Comparison of ENCODE assay signal across 9 cellular contexts in genomic region chr1:223720987-223721591, GRCh38. TPM values are rescaled to one million over a fixed set of nuclear protein-coding genes. Genes with fewer than 3 reads are reported as not detected.
DNase-seq lines count a peak whose midpoint lies in the region; ATAC-seq and TF ChIP-seq lines count a peak whose summit lies in the region.
"Had no signal": no experiment of that assay in that cellular context is flagged by ENCODE, and none has a peak within 500 bp of the region (broad histone marks: within the 10 kb centered on the region; RNA-seq: fewer than 3 reads in every experiment).

No MANE protein-coding gene starts in this region.

- TF ChIP-seq CTCF in MCF 10A (IDR thresholded peaks at IDR 0.05; ENCODE audit: unreplicated experiment) = no peak
- no peak for TF ChIP-seq CTCF in mammary epithelial cell (conservative IDR thresholded peaks at IDR 0.05 in 1 of 2, IDR thresholded peaks at IDR 0.05 in 1 of 2; ENCODE audit: extremely low read depth in 1 of 2, insufficient read depth in 1 of 2, low read depth in 1 of 2, low read length in 2 of 2)
- TF ChIP-seq CTCF in breast epithelium (IDR thresholded peaks at IDR 0.05) = no peak
- no peak for TF ChIP-seq CTCF in lung (IDR thresholded peaks at IDR 0.05; ENCODE audit: control extremely low read depth, extremely low read depth)
- no peak for TF ChIP-seq CTCF in upper lobe of right lung (IDR thresholded peaks at IDR 0.05)

- H3K36me3 Mint-ChIP-seq in MCF 10A (ENCODE audit: insufficient read depth, unreplicated experiment) = peaks cover 94% of the 10 kb centered on the region

- H4K20me1 ChIP-seq in mammary epithelial cell (ENCODE audit: insufficient read depth, low read length) = no peaks in the 10 kb centered on the region

- BruUV-seq in MCF 10A (replicated peaks; lab: Mats Ljungman, UMichigan) (no TSS peak), mammary epithelial cell (replicated peaks; lab: Mats Ljungman, UMichigan) (no TSS peak)

- peak overlapping the region; percentile 3 for H3K4me3 Mint-ChIP-seq in MCF 10A (ENCODE audit: unreplicated experiment)

- H3K4me2 ChIP-seq in mammary epithelial cell (ENCODE audit: insufficient read depth, low read depth, low read length) = no peak overlapping the region

- H3K4me1 ChIP-seq in mammary epithelial cell (ENCODE audit: insufficient read depth, low read length) = peaks cover 44% of the 10 kb centered on the region
- peaks cover 4 to 27% of the 10 kb centered on the region in 2 donors for H3K4me1 ChIP-seq in breast epithelium
- H3K4me1 ChIP-seq in lung (ENCODE audit: control insufficient read depth in 2 of 2, insufficient read depth in 2 of 2, low read length in 2 of 2) = peaks cover 9 to 22% of the 10 kb centered on the region in 2 donors
- H3K4me1 ChIP-seq in upper lobe of right lung = peaks cover 68% of the 10 kb centered on the region

- TF ChIP-seq POLR2A in breast epithelium (IDR thresholded peaks at IDR 0.05) = no peak

- WGBS in mammary epithelial cell (ENCODE audit: low coverage, missing lambda C conversion rate) = 51% methylated on average over 4 of the region's 4 CpGs
- 28 to 34% methylated on average over 4 of the region's 4 CpGs for WGBS in lung, 2 donors

- peaks cover 49% of the 10 kb centered on the region for H3K36me3 ChIP-seq in mammary epithelial cell (ENCODE audit: insufficient read depth, low read length)
- H3K36me3 ChIP-seq in breast epithelium = no peaks in the 10 kb centered on the region
- H3K36me3 ChIP-seq in lung (ENCODE audit: control insufficient read depth in 2 of 2, insufficient read depth in 2 of 2, low read length in 2 of 2) = peaks cover 13 to 31% of the 10 kb centered on the region in 2 donors
- peaks cover 64% of the 10 kb centered on the region for H3K36me3 ChIP-seq in upper lobe of right lung

- H3K79me2 ChIP-seq in mammary epithelial cell (ENCODE audit: insufficient read depth, low read length) = peaks cover 98% of the 10 kb centered on the region

- H3K9me3 Mint-ChIP-seq in MCF 10A (ENCODE audit: unreplicated experiment) = no peaks in the 10 kb centered on the region

- dilution Hi-C loops in mammary epithelial cell (cut with HindIII; ENCODE audit: low sequenced_read_pairs) = no loop called here

- in situ Hi-C loops in mammary epithelial cell (cut with MboI; ENCODE audit: low sequenced_read_pairs in 2 of 2) = no loop called here

- H3K27ac Mint-ChIP-seq in MCF 10A (ENCODE audit: low read depth, unreplicated experiment) = peak overlapping the region; percentile 82

- CTCF ChIA-PET in MCF 10A (lab: Yijun Ruan, JAX) = interaction anchor here (0.6 to 2.8 kb wide), 11 partner anchors 8 to 124 kb away, joined by 3 to 11 read pairs (median 4); partner anchors contain the start of genes CAPN2 and TP53BP2
- CTCF ChIA-PET in mammary epithelial cell (lab: Charles Lee; ENCODE audit: low non-redundant PET) = no interaction called here

- H3K4me3 ChIP-seq in mammary epithelial cell (replicated peaks in 1 of 3; ENCODE audit: insufficient read depth in 1 of 3, low read depth in 2 of 3, low read length in 3 of 3) = no peak overlapping the region
- H3K4me3 ChIP-seq in breast epithelium = no peak overlapping the region
- H3K4me3 ChIP-seq in lung = no peak overlapping the region
- no peak overlapping the region for H3K4me3 ChIP-seq in upper lobe of right lung

- H3K27me3 ChIP-seq in mammary epithelial cell (ENCODE audit: insufficient read depth, low read length) = no peaks in the 10 kb centered on the region
- no peaks in the 10 kb centered on the region for H3K27me3 ChIP-seq in breast epithelium
- no peaks in the 10 kb centered on the region for H3K27me3 ChIP-seq in lung (ENCODE audit: control insufficient read depth, insufficient read depth)
- no peaks in the 10 kb centered on the region for H3K27me3 ChIP-seq in upper lobe of right lung

- no peak overlapping the region for H3K27ac ChIP-seq in mammary epithelial cell (ENCODE audit: insufficient read depth, low read depth, low read length)
- peak overlapping the region; percentile 87 to 93 for H3K27ac ChIP-seq in breast epithelium
- H3K27ac ChIP-seq in lung (ENCODE audit: low read depth in 1 of 2, low read length in 1 of 2) = peak overlapping the region in 1 of 2 donors; percentile 93
- peak overlapping the region; percentile 86 for H3K27ac ChIP-seq in upper lobe of right lung

- POLR2A ChIA-PET in MCF 10A (lab: Yijun Ruan, JAX) = interaction anchor here (0.6 to 5.6 kb wide), 15 partner anchors 8 to 636 kb away, joined by 3 to 77 read pairs (median 4); partner anchors contain the start of genes CAPN2, NVL and TP53BP2

- intact Hi-C loops in MCF 10A (cut with micrococcal nuclease) = no loop called here
- intact Hi-C loops in mammary epithelial cell (cut with micrococcal nuclease) = no loop called here
- intact Hi-C loops in breast epithelium (cut with DNase I; ENCODE audit: low total_unique reads) = no loop called here
- intact Hi-C loops in upper lobe of right lung (cut with DNase I) = no loop called here

- no peak overlapping the region for H3K9ac ChIP-seq in mammary epithelial cell (ENCODE audit: insufficient read depth, low read length)

- peak; percentile 82 for ATAC-seq in lung (ENCODE audit: insufficient read depth, low FRiP score)
- ATAC-seq in upper lobe of right lung = peak; percentile 87
- ATAC-seq in stimulated activated naive CD8-positive, alpha-beta T cell treated with anti-CD3 and anti-CD28 coated beads, Interleukin-15, Interleukin-2, amounts not matched to agents 100 U/mL and 50 U/mL, for 24 hours = no peak
- ATAC-seq: SK-N-SH treated with all-trans-retinoic acid at 6 μM for 48 hours had no signal

- H3K27me3 Mint-ChIP-seq in MCF 10A (ENCODE audit: insufficient read depth, unreplicated experiment) = no peaks in the 10 kb centered on the region

- H3K4me1 Mint-ChIP-seq in MCF 10A (ENCODE audit: insufficient read depth, unreplicated experiment) = peaks cover 67% of the 10 kb centered on the region

- DNase-seq in MCF 10A (ENCODE audit: unreplicated experiment) (peak; percentile 97), mammary epithelial cell (no peak), breast epithelium (ENCODE audit: low spot score in 2 of 2) (peak in 1 of 2 donors; percentile 70), lung (ENCODE audit: low spot score) (peak; percentile 72), upper lobe of right lung (no peak), activated gamma-delta T cell treated with Interleukin-2 at 50 U/mL for 16 hours (no peak)
- no peak for DNase-seq in stimulated activated CD4-positive, alpha-beta T cell treated with anti-CD3 and anti-CD28 coated beads, Interleukin-1b, Interleukin-23, amount 100 ng/mL, for 48 hours
- DNase-seq in stimulated activated naive CD8-positive, alpha-beta T cell treated with anti-CD3 and anti-CD28 coated beads, Interleukin-15, Interleukin-2, amounts not matched to agents 100 U/mL and 50 U/mL, for 24 hours = no peak

- no peak overlapping the region for H2AFZ ChIP-seq in mammary epithelial cell (ENCODE audit: low read depth, low read length)

- H3K9me3 ChIP-seq in mammary epithelial cell (replicated peaks; ENCODE audit: insufficient read depth, low read length) (no peaks in the 10 kb centered on the region), breast epithelium (no peaks in the 10 kb centered on the region), lung (ENCODE audit: control insufficient read depth in 2 of 2, insufficient read depth in 1 of 2, low read length in 1 of 2) (no peaks in the 10 kb centered on the region), upper lobe of right lung (no peaks in the 10 kb centered on the region)

RNA-seq across cellular contexts. Expression of gene CAPN2, which starts 8.8 kb away (rescaled TPM):
- total RNA-seq in MCF 10A (2022) = 513 and 622 TPM in 2 replicates
- 100 to 1,000 TPM; 270 to 454 TPM for total RNA-seq in mammary epithelial cell
- polyA plus RNA-seq in mammary epithelial cell = 234 TPM
- 517 TPM for polyA minus RNA-seq in mammary epithelial cell
- 100 to 1,000 TPM; 162 to 192 (median 164) TPM for total RNA-seq in breast epithelium
- total RNA-seq in lung = 100 to 1,000 TPM; 169 to 353 TPM
- polyA plus RNA-seq in lung = 100 to 1,000 TPM; 144 to 168 TPM
- 306 TPM for total RNA-seq in upper lobe of right lung

RNA-seq across cellular contexts. Expression of gene CAPN8, which starts 55.6 kb away (rescaled TPM):
- 1.0 and 5.7 TPM in 2 replicates for total RNA-seq in MCF 10A (2022)
- total RNA-seq in mammary epithelial cell = 1 to 10 TPM; 5.2 to 9.5 TPM
- 4.5 TPM for polyA plus RNA-seq in mammary epithelial cell
- polyA minus RNA-seq in mammary epithelial cell = 0.78 TPM
- total RNA-seq in breast epithelium = 10 to 100 TPM in 2 of 3 donors, under 1 TPM in 1; 0.32 to 83.9 (median 41.3) TPM
- total RNA-seq in lung = 100 to 1,000 TPM in 1 of 2 donors, 10 to 100 TPM in 1; 48.5 to 123 TPM
- polyA plus RNA-seq in lung = 100 to 1,000 TPM in 1 of 2 donors, 10 to 100 TPM in 1; 30.5 to 114 TPM
- 83.5 TPM for total RNA-seq in upper lobe of right lung

Comparison
In these comparisons a context has a peak if more than half of its experiments do, and no peak if none do; other contexts are left out.
1. DNase-seq: peak in MCF 10A (single experiment) and lung (single experiment); none in mammary epithelial cell (single experiment), upper lobe of right lung (single experiment), stimulated activated CD4-positive, alpha-beta T cell treated with anti-CD3 and anti-CD28 coated beads, Interleukin-1b, Interleukin-23, amount 100 ng/mL, for 48 hours (single experiment), stimulated activated naive CD8-positive, alpha-beta T cell treated with anti-CD3 and anti-CD28 coated beads, Interleukin-15, Interleukin-2, amounts not matched to agents 100 U/mL and 50 U/mL, for 24 hours (single experiment) and activated gamma-delta T cell treated with Interleukin-2 at 50 U/mL for 16 hours (single experiment).